Comparison of ENCODE assay signal across 2 cellular contexts in the genomic region with DNA sequence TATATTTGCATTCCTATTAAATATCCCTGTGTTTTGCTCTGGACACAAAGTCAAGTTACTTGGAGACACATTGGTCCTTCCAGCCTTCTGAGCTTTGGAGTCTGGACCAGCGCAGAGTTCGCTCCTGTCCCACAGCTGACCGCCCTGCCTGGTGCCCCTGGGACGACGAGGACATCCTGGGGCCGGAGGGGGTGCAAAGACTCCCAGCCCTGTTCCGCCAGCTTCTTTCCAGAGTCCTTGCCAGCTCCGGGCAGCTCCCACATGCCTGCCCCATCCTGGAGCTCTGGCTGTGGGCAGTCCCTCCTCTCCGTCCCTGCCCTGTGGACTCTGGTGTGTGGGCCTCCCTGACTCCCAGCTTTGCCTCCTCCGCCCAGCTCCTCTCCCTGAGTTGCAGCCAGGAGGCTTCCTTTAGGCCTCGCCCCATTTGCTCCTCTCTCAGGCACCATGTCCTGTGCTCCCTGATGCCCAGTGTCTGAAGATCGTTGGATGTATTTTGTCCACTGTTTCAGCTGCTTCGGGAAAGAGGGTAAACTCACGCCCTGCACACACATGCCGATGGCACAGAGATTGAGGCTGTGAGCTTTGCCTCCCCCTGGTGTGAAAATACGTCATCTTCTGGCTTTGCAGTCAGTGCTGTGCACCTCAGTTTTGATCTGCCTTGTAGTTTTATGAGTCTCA.
TF ChIP-seq lines count a peak whose summit lies in the region.

No MANE protein-coding gene starts in this region.

TF ChIP-seq in SK-N-SH, 30 proteins besides CTCF, POLR2A, EP300 and RAD21 (continued from another document):
- TF ChIP-seq REST (IDR thresholded peaks at IDR 0.05; ENCODE audit: low read depth, low read length) (no peak), NFIC (IDR thresholded peaks at IDR 0.05; ENCODE audit: borderline replicate concordance) (no peak), USF1 (IDR thresholded peaks at IDR 0.05; ENCODE audit: borderline replicate concordance, low read depth) (no peak), IRF3 (IDR thresholded peaks at IDR 0.05; ENCODE audit: low read depth, low read length) (no peak), POLR2AphosphoS5 (IDR thresholded peaks at IDR 0.05; ENCODE audit: low read depth, low read length) (no peak), TCF12 (IDR thresholded peaks at IDR 0.05) (no peak)

TF ChIP-seq in SK-N-SH treated with all-trans-retinoic acid at 6 μM for 48 hours, 23 proteins besides CTCF, POLR2A, EP300 and RAD21 (continued from another document):
- TF ChIP-seq SNAI2 (CRISPR knock-in tag; IDR thresholded peaks at IDR 0.05) (no peak), ZFP30 (CRISPR knock-in tag; IDR thresholded peaks at IDR 0.05) (no peak), ARNTL (CRISPR knock-in tag; IDR thresholded peaks at IDR 0.05; ENCODE audit: borderline replicate concordance, low read depth) (no peak), RARB (CRISPR knock-in tag; IDR thresholded peaks at IDR 0.05) (no peak), ESRRG (CRISPR knock-in tag; IDR thresholded peaks at IDR 0.05) (no peak), ZFP3 (CRISPR knock-in tag; IDR thresholded peaks at IDR 0.05) (no peak), ZNF565 (CRISPR knock-in tag; conservative IDR thresholded peaks at IDR 0.05; ENCODE audit: low read depth) (no peak)
TF ChIP-seq in SK-N-SH treated with all-trans-retinoic acid at 6 μM for 48 hours: peak in this region for 0.
